9 cellular contexts compared by ENCODE assay signal in the genomic region with DNA sequence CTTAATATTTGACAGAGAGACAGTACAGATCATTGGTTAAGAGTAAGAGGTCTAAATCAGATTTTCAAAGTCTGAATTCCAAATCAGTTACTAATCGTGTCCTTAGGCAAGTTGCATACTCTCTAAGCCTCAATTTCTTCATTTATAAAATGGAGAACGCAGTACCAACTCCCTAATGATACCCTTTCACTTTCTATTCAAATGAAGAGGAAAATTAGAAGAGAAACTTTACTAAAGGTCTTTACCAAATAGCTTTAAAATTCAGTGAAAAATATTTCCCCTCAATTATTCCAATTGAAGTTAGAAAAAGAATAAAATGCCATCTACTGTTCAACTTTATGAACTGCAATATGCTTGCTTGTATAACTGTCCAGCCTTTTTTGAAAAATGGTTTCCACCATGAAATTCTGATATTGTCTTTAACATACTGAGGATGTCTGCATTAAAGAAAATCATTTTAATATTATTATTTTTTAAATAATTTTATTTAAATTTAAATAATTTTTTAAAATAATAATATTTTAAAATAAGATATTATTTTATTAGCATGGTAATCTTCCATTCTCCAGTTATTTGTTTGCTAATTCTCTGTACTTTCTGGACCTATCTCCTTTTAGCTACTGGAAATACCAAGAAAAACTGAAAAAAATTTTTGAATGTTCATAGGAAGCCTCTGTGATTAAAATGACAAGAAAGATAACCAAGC. TPM values are rescaled to one million over a fixed set of nuclear protein-coding genes. Genes with fewer than 3 reads are reported as not detected.
DNase-seq lines count a peak whose midpoint lies in the region; ATAC-seq and TF ChIP-seq lines count a peak whose summit lies in the region.
"Had no signal": no experiment of that assay in that cellular context is flagged by ENCODE, and none has a peak within 500 bp of the region (broad histone marks: within the 10 kb centered on the region; RNA-seq: fewer than 3 reads in every experiment).

No MANE protein-coding gene starts in this region.

- H3K36me3 ChIP-seq in Caco-2 (ENCODE audit: control insufficient read depth, insufficient read depth, low read length) (peaks cover 1% of the 10 kb centered on the region; the same call in 1 of the 2 replicates), fibroblast of lung (ENCODE audit: control insufficient read depth, insufficient read depth, low read length) (no peaks in the 10 kb centered on the region)

- CTCF ChIA-PET in Caco-2 (lab: Charles Lee), result interaction anchor here (0.7 to 0.9 kb wide), 3 partner anchors 64 to 344 kb away, joined by 3 to 4 read pairs (median 3); a partner anchor contains a TSS

- H3K9me3 Mint-ChIP-seq in Caco-2 (ENCODE audit: unreplicated experiment), result no peaks in the 10 kb centered on the region
- H3K9me3 Mint-ChIP-seq: IgD-negative memory B cell had no signal

- peak; percentile 56 to 85 for TF ChIP-seq CTCF in Caco-2 (IDR thresholded peaks at IDR 0.05; ENCODE audit: insufficient read depth in 1 of 2, low read depth in 1 of 2, low read length in 1 of 2, severe bottlenecking in 1 of 2, unreplicated experiment in 1 of 2)
- TF ChIP-seq CTCF in fibroblast of lung (conservative IDR thresholded peaks at IDR 0.05 in 1 of 2, IDR thresholded peaks at IDR 0.05 in 1 of 2; ENCODE audit: low read depth in 1 of 2, low read length in 2 of 2), result peak in 1 of 2 donors; percentile 57

- no peak overlapping the region for H3K27ac Mint-ChIP-seq in Caco-2 (ENCODE audit: unreplicated experiment)
- H3K27ac Mint-ChIP-seq: IgD-negative memory B cell had no signal

- H3K79me2 ChIP-seq in fibroblast of lung (ENCODE audit: control insufficient read depth, insufficient read depth, low read length), result no peaks in the 10 kb centered on the region

- peaks cover 5% of the 10 kb centered on the region; the same call in 1 of the 2 replicates for H3K4me1 ChIP-seq in Caco-2
- H3K4me1 ChIP-seq in fibroblast of lung (ENCODE audit: control insufficient read depth, extremely low read depth, insufficient read depth, low read length), result peaks cover 5% of the 10 kb centered on the region

- H3K4me3 Mint-ChIP-seq in Caco-2 (ENCODE audit: unreplicated experiment), result no peak overlapping the region
- H3K4me3 Mint-ChIP-seq: IgD-negative memory B cell had no signal

- peak overlapping the region; percentile 36 for H3K27ac ChIP-seq in fibroblast of lung (ENCODE audit: insufficient read depth, low read length)

- H3K27me3 Mint-ChIP-seq in Caco-2 (ENCODE audit: insufficient read depth, unreplicated experiment), result no peaks in the 10 kb centered on the region
- H3K27me3 Mint-ChIP-seq: IgD-negative memory B cell had no signal

- intact Hi-C loops in Caco-2 (cut with micrococcal nuclease; ENCODE audit: unreplicated experiment), result loop anchor here (1.0 to 5.0 kb wide), 3 partner anchors 97 to 314 kb away; a partner anchor contains a TSS

- H2AFZ ChIP-seq in fibroblast of lung (ENCODE audit: low read length), result no peak overlapping the region

- no peaks in the 10 kb centered on the region for H3K4me1 Mint-ChIP-seq in Caco-2 (ENCODE audit: low read depth, unreplicated experiment)

- no peak for DNase-seq in Caco-2
- peak; percentile 66 for DNase-seq in HT-29 (ENCODE audit: low spot score)
- DNase-seq in SK-MEL-5 (ENCODE audit: low read depth, low spot score), result peak; percentile 65
- DNase-seq in fibroblast of lung (ENCODE audit: low read depth in 2 of 2), result peak; percentile 43 to 71
- DNase-seq in putamen (ENCODE audit: low spot score), result peak; percentile 39
- no peak for DNase-seq in Ammon's horn (ENCODE audit: low spot score)
- DNase-seq in UCSD-AML1 (lab: John Stamatoyannopoulos, UW; ENCODE audit: unreplicated experiment), result no peak

- H3K4me3 ChIP-seq in Caco-2 (ENCODE audit: low read depth, low read length) (no peak overlapping the region), fibroblast of lung (replicated peaks in 1 of 4; ENCODE audit: control extremely low read depth in 1 of 4, insufficient read depth in 1 of 4, low read depth in 3 of 4, low read length in 4 of 4) (peak overlapping the region in 2 of 4 experiments; percentile 23)

- no TSS peak for BruUV-seq in Caco-2 (replicated peaks; lab: Mats Ljungman, UMichigan)

- H3K9ac ChIP-seq in fibroblast of lung (ENCODE audit: insufficient read depth, low read length), result peak overlapping the region; percentile 13

- no peak for ATAC-seq in HG02798 (IDR thresholded peaks at IDR 0.05; ENCODE audit: poor library complexity, unreplicated experiment)

- POLR2A ChIA-PET in Caco-2 (lab: Charles Lee), result interaction anchor here (0.8 kb wide), 1 partner anchor 12 kb away, joined by 4 read pairs; no protein-coding TSS in a partner anchor

- H3K9me3 ChIP-seq in Caco-2, result no peaks in the 10 kb centered on the region
- no peaks in the 10 kb centered on the region for H3K9me3 ChIP-seq in fibroblast of lung (ENCODE audit: control insufficient read depth, insufficient read depth, low read depth, low read length)

- no peaks in the 10 kb centered on the region for H3K27me3 ChIP-seq in Caco-2 (replicated peaks; ENCODE audit: control insufficient read depth, insufficient read depth, low read length)
- no peaks in the 10 kb centered on the region for H3K27me3 ChIP-seq in fibroblast of lung (ENCODE audit: control insufficient read depth, insufficient read depth, low read length)

- peak overlapping the region; percentile 48 for H3K4me2 ChIP-seq in fibroblast of lung (ENCODE audit: extremely low read depth, insufficient read depth, low read length)

- in situ Hi-C loops in SK-MEL-5 (cut with HindIII; ENCODE audit: low pct_unique_long_range_greater_than_20kb, low sequenced_read_pairs), result no loop called here

- H4K20me1 ChIP-seq in fibroblast of lung (ENCODE audit: control insufficient read depth, extremely low read depth, insufficient read depth, low read length), result no peaks in the 10 kb centered on the region

- H3K36me3 Mint-ChIP-seq in Caco-2 (ENCODE audit: insufficient read depth, unreplicated experiment), result peaks cover 11% of the 10 kb centered on the region

RNA-seq across cellular contexts. Expression of a gene that starts 36.0 kb away (rescaled TPM):
- total RNA-seq in Caco-2 (2022), result 12.7 and 13.6 TPM in 2 replicates
- total RNA-seq in HT-29 (2014; rRNA removed; shearing (Covaris generic)), result 6.4 and 10.6 TPM in 2 replicates
- total RNA-seq in SK-MEL-5 (2014; rRNA removed; shearing (Covaris generic)), result 12.5 and 18.3 TPM in 2 replicates
- 9.6 and 18.1 TPM in 2 replicates for polyA plus RNA-seq in SK-MEL-5 (2015; cell fraction: cytosol; rRNA removed)
- 45.7 and 54.2 TPM in 2 replicates for polyA plus RNA-seq in SK-MEL-5 (2015; cell fraction: nucleus; rRNA removed)
- total RNA-seq in fibroblast of lung, result 13.9 and 17.0 TPM in 2 replicates
- 9.2 and 11.3 TPM in 2 replicates for polyA plus RNA-seq in fibroblast of lung
- 4.3 and 4.7 TPM in 2 replicates for polyA plus RNA-seq in fibroblast of lung (2012)
- polyA minus RNA-seq in fibroblast of lung (ENCODE audit: low replicate concordance), result 2.2 and 8.9 TPM in 2 replicates

Comparison
In these comparisons a context has a peak if more than half of its experiments do, and no peak if none do; other contexts are left out.
1. DNase-seq: peak in HT-29 (single experiment), SK-MEL-5 (single experiment), fibroblast of lung (2 of 2) and putamen (single experiment); none in Caco-2 (0 of 2), Ammon's horn (single experiment) and UCSD-AML1 (single experiment).